In genomic region chr4:36260714-36261113, GRCh38 we compare ENCODE assay signal across 22 cellular contexts. TPM values are rescaled to one million over a fixed set of nuclear protein-coding genes. Genes with fewer than 3 reads are reported as not detected.
"Had no signal": no experiment of that assay in that cellular context is flagged by ENCODE, and none has a peak within 500 bp of the region (broad histone marks: within the 10 kb centered on the region; RNA-seq: fewer than 3 reads in every experiment).

No MANE protein-coding gene starts in this region.

- DNase-seq: activated CD4-positive, alpha-beta T cell treated with anti-CD3 and anti-CD28 coated beads for 48 hours; activated CD4-positive, alpha-beta T cell treated with anti-CD3 and anti-CD28 coated beads, Interleukin-2, amount 50 U/mL, for 4 hours; activated CD4-positive, CD25-positive, alpha-beta regulatory T cell treated with anti-CD3 and anti-CD28 coated beads, Interleukin-2, amount 50 U/mL, for 72 hours; activated CD8-positive, alpha-beta memory T cell treated with anti-CD3 and anti-CD28 coated beads, Interleukin-2, amount 50 U/mL, for 48 hours; activated CD8-positive, alpha-beta T cell treated with anti-CD3 and anti-CD28 coated beads, Interleukin-2, amount 10 ng/mL, durations not matched to agents 7 days and 5 days; activated effector memory CD4-positive, alpha-beta T cell treated with anti-CD3 and anti-CD28 coated beads, Interleukin-2, amount 50 U/mL, for 16 hours; activated naive CD4-positive, alpha-beta T cell treated with Interleukin-2 at 50 U/mL for 16 hours; activated naive CD8-positive, alpha-beta T cell treated with anti-CD3 and anti-CD28 coated beads, Interleukin-2, amount 50 U/mL, for 24 hours; activated T-cell treated with anti-CD3 and anti-CD28 coated beads, Interleukin-2, amount 50 U/mL, for 24 hours; Karpas-422; NCI-H146; NCI-H187 treated with DMSO at 0.1 percent for 48 hours; NCI-H2171; NCI-H2227 treated with DMSO at 0.1 percent for 48 hours; NCI-H510A; NCI-H526 treated with DMSO at 0.1 percent for 48 hours; NK-92 treated with Interleukin-12 subunit alpha and Interleukin-12 subunit beta, amount 100 ng/mL, for 24 hours; PC-3; SHP77 treated with DMSO at 0.1 percent for 48 hours had no signal

- H3K4me3 ChIP-seq: K562 had no signal

- FAIRE-seq: astrocyte, K562 had no signal

RNA-seq across cellular contexts. Expression of gene DTHD1, which starts 20.7 kb away (rescaled TPM):
- total RNA-seq: astrocyte, K562, PC-3, SK-MEL-5 had no signal
- polyA plus RNA-seq: K562 had no signal
